Comparison of ENCODE assay signal across 27 cellular contexts in the genomic region with DNA sequence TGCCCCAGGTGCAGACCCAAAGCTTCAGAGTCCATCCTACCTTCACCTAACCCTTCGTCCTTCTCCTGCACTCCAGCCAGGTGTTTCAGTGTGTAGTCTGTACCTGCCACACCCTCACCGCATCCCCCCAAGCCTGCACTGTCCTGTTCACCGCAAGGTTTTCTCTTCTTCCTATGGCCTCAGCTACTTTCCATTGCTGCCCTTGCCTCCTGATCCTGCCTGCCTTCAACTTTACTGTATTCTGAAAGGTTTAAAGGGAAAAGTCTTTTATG. TPM values are rescaled to one million over a fixed set of nuclear protein-coding genes. Genes with fewer than 3 reads are reported as not detected.
DNase-seq lines count a peak whose midpoint lies in the region; ATAC-seq, FAIRE-seq and TF ChIP-seq lines count a peak whose summit lies in the region.
"Had no signal": no experiment of that assay in that cellular context is flagged by ENCODE, and none has a peak within 500 bp of the region (broad histone marks: within the 10 kb centered on the region; RNA-seq: fewer than 3 reads in every experiment).

No MANE protein-coding gene starts in this region.

- H3K4me3 ChIP-seq in PC-3 (ENCODE audit: low read length) (no peak overlapping the region), left lung (no peak overlapping the region), rectal smooth muscle tissue (ENCODE audit: low read length) (peak overlapping the region; percentile 12)
- H3K4me3 ChIP-seq: adrenal gland, esophagus squamous epithelium, gastrocnemius medialis, left ventricle myocardium inferior, suprapubic skin, uterus had no signal

- H3K27me3 ChIP-seq in PC-3 (ENCODE audit: low read length) (no peaks in the 10 kb centered on the region), left lung (no peaks in the 10 kb centered on the region), rectal smooth muscle tissue (ENCODE audit: control insufficient read depth, insufficient read depth, low read length) (no peaks in the 10 kb centered on the region)
- H3K27me3 ChIP-seq: adrenal gland, uterus had no signal

- CTCF ChIA-PET in Calu3 (lab: Charles Lee) (interaction anchor here (0.6 to 0.7 kb wide), 4 partner anchors 9 to 897 kb away, joined by 3 to 6 read pairs (median 4); no protein-coding TSS in a partner anchor), PC-3 (lab: Charles Lee) (no interaction called here)

- peaks cover 42% of the 10 kb centered on the region for H3K4me1 ChIP-seq in PC-3 (ENCODE audit: insufficient read depth, low read length)
- peaks cover 0 to 32% of the 10 kb centered on the region in 2 donors for H3K4me1 ChIP-seq in left lung
- H3K4me1 ChIP-seq in rectal smooth muscle tissue (ENCODE audit: control insufficient read depth, insufficient read depth, low read length): no peaks in the 10 kb centered on the region
- H3K4me1 ChIP-seq: adrenal gland, gastrocnemius medialis, suprapubic skin, uterus had no signal

- H3K4me3 Mint-ChIP-seq in Calu3 (ENCODE audit: low read depth, unreplicated experiment): peak overlapping the region; percentile 60
- no peak overlapping the region for H3K4me3 Mint-ChIP-seq in activated T-helper 17 cell treated with anti-CD3 and anti-CD28 coated beads, Interleukin-2, amount 50 U/mL, for 72 hours
- H3K4me3 Mint-ChIP-seq: activated T-cell treated with anti-CD3 and anti-CD28 coated beads, Interleukin-2, amount 50 U/mL, for 24 hours; CD14-positive monocyte; endodermal cell had no signal

- no peak for FAIRE-seq in frontal cortex (lab: Jason Lieb, UNC)

- H3K9ac ChIP-seq in PC-3 (ENCODE audit: low read length): no peak overlapping the region
- H3K9ac ChIP-seq in rectal smooth muscle tissue (ENCODE audit: low read length): peak overlapping the region; percentile 39

- no peaks in the 10 kb centered on the region for H3K27me3 Mint-ChIP-seq in Calu3 (ENCODE audit: unreplicated experiment)
- H3K27me3 Mint-ChIP-seq in activated T-helper 17 cell treated with anti-CD3 and anti-CD28 coated beads, Interleukin-2, amount 50 U/mL, for 72 hours: no peaks in the 10 kb centered on the region
- H3K27me3 Mint-ChIP-seq: activated T-cell treated with anti-CD3 and anti-CD28 coated beads, Interleukin-2, amount 50 U/mL, for 24 hours had no signal

- no peaks in the 10 kb centered on the region for H3K79me2 ChIP-seq in PC-3 (ENCODE audit: low read length)

- no peaks in the 10 kb centered on the region for H4K20me1 ChIP-seq in PC-3 (ENCODE audit: low read length)

- H3K36me3 Mint-ChIP-seq in Calu3 (ENCODE audit: insufficient read depth, unreplicated experiment): peaks cover 13% of the 10 kb centered on the region
- no peaks in the 10 kb centered on the region for H3K36me3 Mint-ChIP-seq in activated T-helper 17 cell treated with anti-CD3 and anti-CD28 coated beads, Interleukin-2, amount 50 U/mL, for 72 hours (ENCODE audit: low read depth)

- POLR2A ChIA-PET in PC-3 (lab: Charles Lee; ENCODE audit: unreplicated experiment): no interaction called here

- H3K9me3 Mint-ChIP-seq in Calu3 (ENCODE audit: low read depth, unreplicated experiment): no peaks in the 10 kb centered on the region
- no peaks in the 10 kb centered on the region for H3K9me3 Mint-ChIP-seq in activated T-helper 17 cell treated with anti-CD3 and anti-CD28 coated beads, Interleukin-2, amount 50 U/mL, for 72 hours
- H3K9me3 Mint-ChIP-seq: activated T-cell treated with anti-CD3 and anti-CD28 coated beads, Interleukin-2, amount 50 U/mL, for 24 hours; CD14-positive monocyte; endodermal cell had no signal

- peak overlapping the region; percentile 72 for H3K4me2 ChIP-seq in PC-3 (ENCODE audit: low read length)

- no peak overlapping the region for H2AFZ ChIP-seq in PC-3 (ENCODE audit: low read length)

- DNase-seq in Calu3 (no peak), PC-3 (no peak), left lung (no peak), medulla oblongata (ENCODE audit: extremely low spot score) (no peak), frontal cortex (ENCODE audit: low spot score in 2 of 2) (no peak)
- DNase-seq in stimulated activated CD4-positive, alpha-beta T cell treated with anti-CD3 and anti-CD28 coated beads, Interleukin-4, amount 100 ng/mL, for 4 hours: no peak
- DNase-seq: activated CD4-positive, alpha-beta T cell treated with anti-CD3 and anti-CD28 coated beads for 4 hours; activated CD8-positive, alpha-beta memory T cell treated with anti-CD3 and anti-CD28 coated beads for 24 hours; activated naive CD4-positive, alpha-beta T cell; activated T-cell treated with anti-CD3 and anti-CD28 coated beads, Interleukin-2, amount 50 U/mL, for 24 hours; adrenal gland; EL; endodermal cell; esophagus squamous epithelium; gastrocnemius medialis; hypothalamus; left ventricle myocardium inferior; midbrain; NCI-H2081 treated with DMSO at 0.1 percent for 48 hours; NCI-H446 treated with DMSO at 0.1 percent for 48 hours; T-helper 1 cell; uterus had no signal

- H3K27ac Mint-ChIP-seq in Calu3 (ENCODE audit: unreplicated experiment): peak overlapping the region; percentile 17
- H3K27ac Mint-ChIP-seq in activated T-helper 17 cell treated with anti-CD3 and anti-CD28 coated beads, Interleukin-2, amount 50 U/mL, for 72 hours: no peak overlapping the region
- H3K27ac Mint-ChIP-seq: activated T-cell treated with anti-CD3 and anti-CD28 coated beads, Interleukin-2, amount 50 U/mL, for 24 hours; endodermal cell had no signal

- no peaks in the 10 kb centered on the region for H3F3A ChIP-seq in PC-3 (ENCODE audit: low read length, unreplicated experiment)

- TF ChIP-seq CTCF in Calu3 (IDR thresholded peaks at IDR 0.05; ENCODE audit: unreplicated experiment) (no peak), PC-3 (conservative IDR thresholded peaks at IDR 0.05; ENCODE audit: low read depth, low read length) (no peak), left lung (IDR thresholded peaks at IDR 0.05) (no peak)

- no peaks in the 10 kb centered on the region for H3K9me2 ChIP-seq in PC-3 (replicated peaks; ENCODE audit: low read length)

- ATAC-seq in PC-3: no peak
- ATAC-seq in left lung: no peak
- no peak for ATAC-seq in activated T-helper 17 cell treated with anti-CD3 and anti-CD28 coated beads, Interleukin-2, amount 50 U/mL, for 72 hours (replicated peaks)
- ATAC-seq: gastrocnemius medialis, HCT116 had no signal

- H3K36me3 ChIP-seq in PC-3 (ENCODE audit: low read depth, low read length) (no peaks in the 10 kb centered on the region), left lung (no peaks in the 10 kb centered on the region), rectal smooth muscle tissue (ENCODE audit: control insufficient read depth, insufficient read depth, low read length) (peaks cover 2% of the 10 kb centered on the region)
- H3K36me3 ChIP-seq: adrenal gland, esophagus squamous epithelium, gastrocnemius medialis, left ventricle myocardium inferior, suprapubic skin, uterus had no signal

- peak overlapping the region; percentile 9; the same call in 1 of the 2 replicates for H3K27ac ChIP-seq in PC-3 (ENCODE audit: low read length)
- peak overlapping the region; percentile 63 to 81 for H3K27ac ChIP-seq in left lung
- H3K27ac ChIP-seq in rectal smooth muscle tissue (ENCODE audit: low read depth, low read length): no peak overlapping the region
- H3K27ac ChIP-seq: adrenal gland, esophagus squamous epithelium, gastrocnemius medialis, left ventricle myocardium inferior, suprapubic skin, uterus had no signal

- intact Hi-C loops in Calu3 (cut with micrococcal nuclease; ENCODE audit: unreplicated experiment) (loop anchor here (5.0 kb wide), 1 partner anchor 275 kb away; a partner anchor contains a TSS), PC-3 (cut with micrococcal nuclease) (no loop called here), left lung (cut with DNase I) (no loop called here)

- peaks cover 62% of the 10 kb centered on the region for H3K4me1 Mint-ChIP-seq in Calu3 (ENCODE audit: low read depth, unreplicated experiment)
- H3K4me1 Mint-ChIP-seq in activated T-helper 17 cell treated with anti-CD3 and anti-CD28 coated beads, Interleukin-2, amount 50 U/mL, for 72 hours: no peaks in the 10 kb centered on the region

- BruUV-seq in Calu3 (replicated peaks; lab: Mats Ljungman, UMichigan) (no TSS peak), PC-3 (replicated peaks; lab: Mats Ljungman, UMichigan) (no TSS peak)

- no peaks in the 10 kb centered on the region for H3K9me3 ChIP-seq in PC-3 (ENCODE audit: low read length)
- no peaks in the 10 kb centered on the region for H3K9me3 ChIP-seq in left lung
- H3K9me3 ChIP-seq: adrenal gland, esophagus squamous epithelium, gastrocnemius medialis, left ventricle myocardium inferior, suprapubic skin, uterus had no signal

RNA-seq across cellular contexts. Expression of a gene that starts 9.3 kb away (rescaled TPM):
- total RNA-seq in Calu3 (2022) (48.6 and 53.8 TPM in 2 replicates), PC-3 (2014; rRNA removed) (13.0 and 15.7 TPM in 2 replicates), left lung (10 to 100 TPM; 20.4 to 25.4 TPM), frontal cortex (2.9 TPM)
- total RNA-seq in activated T-helper 17 cell treated with anti-CD3 and anti-CD28 coated beads, Interleukin-2, amount 50 U/mL, for 72 hours: 10 to 100 TPM; 11.3 to 15.4 TPM
